In the genomic region with DNA sequence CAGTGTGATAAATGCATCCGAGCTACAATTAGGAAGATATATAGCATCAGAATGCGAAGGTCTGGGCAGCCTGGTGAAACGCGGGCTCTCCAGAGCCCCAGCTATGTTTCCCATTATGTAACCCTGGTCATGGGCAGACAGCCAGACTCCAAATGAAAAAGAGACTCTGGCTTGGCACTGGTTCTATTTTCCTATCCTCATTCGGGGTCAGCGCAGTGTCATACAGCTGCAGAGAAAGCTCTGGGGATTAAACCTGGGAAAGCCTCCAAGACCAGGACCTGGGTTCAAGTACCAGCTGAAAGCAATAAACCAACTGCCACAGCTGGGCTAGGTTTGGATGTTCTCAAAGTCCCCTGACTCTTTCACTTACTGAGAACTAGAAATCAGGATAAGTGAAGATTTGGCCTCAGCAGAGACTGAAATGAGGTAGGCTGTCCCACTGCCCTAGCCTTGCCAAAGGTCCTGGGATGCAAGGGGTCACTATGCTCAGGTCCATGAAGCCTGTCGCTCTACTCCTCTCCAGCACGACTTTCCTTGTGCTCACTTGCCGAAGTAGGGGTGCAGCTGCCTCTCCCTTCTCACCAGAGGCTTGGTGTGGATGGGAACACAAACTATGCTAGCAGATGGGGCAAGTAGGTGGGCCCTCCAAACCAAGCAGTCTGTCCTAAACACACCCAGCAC, we compare ENCODE assay signal across 9 cellular contexts.
DNase-seq lines count a peak whose midpoint lies in the region; ATAC-seq and TF ChIP-seq lines count a peak whose summit lies in the region.
"Had no signal": no experiment of that assay in that cellular context is flagged by ENCODE, and none has a peak within 500 bp of the region (broad histone marks: within the 10 kb centered on the region; RNA-seq: fewer than 3 reads in every experiment).

No MANE protein-coding gene starts in this region.

- POLR2A ChIA-PET in OCI-LY7 (lab: Charles Lee) = no interaction called here

- intact Hi-C loops in cardiac septum (cut with DNase I) = loop anchor here (2.0 kb wide), 1 partner anchor 33 kb away; no protein-coding TSS in a partner anchor
- intact Hi-C loops in OCI-LY7 (cut with micrococcal nuclease; ENCODE audit: unreplicated experiment) = no loop called here

- no peaks in the 10 kb centered on the region for H3K9me3 ChIP-seq in OCI-LY7 (ENCODE audit: low read length)

- H3K79me2 ChIP-seq in OCI-LY7 (ENCODE audit: insufficient read depth, low read depth, low read length) = no peaks in the 10 kb centered on the region

- CTCF ChIA-PET in OCI-LY7 (lab: Charles Lee; ENCODE audit: unreplicated experiment) = no interaction called here

- TF ChIP-seq CTCF in OCI-LY7 (conservative IDR thresholded peaks at IDR 0.05; ENCODE audit: low read length) = no peak

- no peaks in the 10 kb centered on the region; the same call in 1 of the 2 replicates for H3K36me3 ChIP-seq in OCI-LY7 (ENCODE audit: insufficient read depth, low read length)

- H2AFZ ChIP-seq in OCI-LY7 (ENCODE audit: low read length) = no peak overlapping the region

- DNase-seq in EL = peak; percentile 88
- peak; percentile 49 for DNase-seq in T1000 (lab: John Stamatoyannopoulos, UW)
- peak; percentile 81 for DNase-seq in cardiac septum (ENCODE audit: low spot score)
- peak; percentile 99 for DNase-seq in skeletal muscle cell (ENCODE audit: low read depth)
- no peak for DNase-seq in OCI-LY7 (ENCODE audit: low spot score)
- no peak for DNase-seq in NOMO-1 treated with DMSO at 0.1 percent for 48 hours (lab: John Stamatoyannopoulos, UW; ENCODE audit: unreplicated experiment)
- DNase-seq: stimulated activated CD4-positive, alpha-beta T cell treated with anti-CD3 and anti-CD28 coated beads, Interleukin-4, amount 100 ng/mL, for 4 hours had no signal

- no peaks in the 10 kb centered on the region for H4K20me1 ChIP-seq in OCI-LY7 (ENCODE audit: insufficient read depth, low read length)

- no peak overlapping the region for H3K4me2 ChIP-seq in OCI-LY7 (ENCODE audit: low read length)

- H3K4me3 ChIP-seq in skeletal muscle cell (ENCODE audit: low read depth, low read length) (no peak overlapping the region), OCI-LY7 (ENCODE audit: low read depth, low read length, poor library complexity, severe bottlenecking) (no peak overlapping the region)

- no TSS peak for BruUV-seq in OCI-LY7 (replicated peaks; lab: Mats Ljungman, UMichigan)

- no peaks in the 10 kb centered on the region for H3K9me2 ChIP-seq in OCI-LY7 (ENCODE audit: insufficient read depth, low read length)

- ATAC-seq in GM18511 (IDR thresholded peaks at IDR 0.05; ENCODE audit: unreplicated experiment) = no peak
- ATAC-seq in HG03442 (IDR thresholded peaks at IDR 0.05; ENCODE audit: unreplicated experiment) = no peak

- no peaks in the 10 kb centered on the region for H3K4me1 ChIP-seq in OCI-LY7 (ENCODE audit: insufficient read depth, low read length, poor library complexity, severe bottlenecking)

- no peak overlapping the region for H3K27ac ChIP-seq in OCI-LY7 (ENCODE audit: low read depth, low read length, poor library complexity, severe bottlenecking)

Comparison
In these comparisons a context has a peak if more than half of its experiments do, and no peak if none do; other contexts are left out.
1. DNase-seq: peak in EL (single experiment), T1000 (single experiment), cardiac septum (single experiment) and skeletal muscle cell (single experiment); none in OCI-LY7 (single experiment) and NOMO-1 treated with DMSO at 0.1 percent for 48 hours (single experiment).